Comparison of ENCODE assay signal across 22 cellular contexts in the genomic region with DNA sequence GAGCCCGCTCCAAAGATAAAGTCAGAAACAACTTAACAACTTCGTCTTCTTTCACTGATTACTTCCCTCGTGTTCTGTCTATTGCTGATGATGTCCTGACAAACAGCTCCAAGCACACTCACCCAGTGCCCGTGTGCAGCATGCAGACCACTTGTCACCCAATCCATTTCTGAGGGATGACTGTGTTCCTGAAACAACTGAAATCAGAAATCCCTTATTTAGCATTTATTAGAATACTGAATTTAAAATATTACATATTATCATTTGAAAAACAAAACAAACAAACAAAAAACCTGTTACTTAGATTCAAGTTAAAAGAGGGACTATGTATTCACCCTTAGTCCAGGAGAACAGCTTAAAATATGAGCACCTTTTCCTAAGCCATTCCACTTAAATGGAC.
"Had no signal": no experiment of that assay in that cellular context is flagged by ENCODE, and none has a peak within 500 bp of the region (broad histone marks: within the 10 kb centered on the region; RNA-seq: fewer than 3 reads in every experiment).

No MANE protein-coding gene starts in this region.

- DNase-seq: cortex of kidney; effector CD4-positive, alpha-beta T cell; foreskin fibroblast; gastrocnemius medialis; left cardiac atrium; left lung; mesenchymal stem cell; mucosa of descending colon; naive B cell; sigmoid colon; spleen; stimulated activated CD4-positive, alpha-beta T cell treated with anti-CD3 and anti-CD28 coated beads, Interleukin-4, amount 100 ng/mL, for 4 hours; stimulated activated naive B cell treated with anti-CD40 and anti-IgM and Interleukin-4, amounts not matched to agents 10 μg/mL and 1 μg/mL and 100 μg/mL, for 72 hours; transverse colon; upper lobe of right lung had no signal

- H3K27ac ChIP-seq: gastrocnemius medialis, left lung, neutrophil, parathyroid adenoma, right atrium auricular region, sigmoid colon, skin epidermis, spleen, thoracic aorta, transverse colon, upper lobe of right lung, vagina had no signal

- H2AFZ ChIP-seq: parathyroid adenoma had no signal

- H3K36me3 ChIP-seq: gastrocnemius medialis, left lung, neutrophil, right atrium auricular region, sigmoid colon, spleen, thoracic aorta, transverse colon, upper lobe of right lung, vagina had no signal

- H3K4me3 ChIP-seq: gastrocnemius medialis, left lung, mucosa of descending colon, right atrium auricular region, sigmoid colon, skin epidermis, spleen, thoracic aorta, transverse colon, upper lobe of right lung, vagina had no signal

- H3K4me1 ChIP-seq: left lung, parathyroid adenoma, sigmoid colon, spleen, transverse colon, upper lobe of right lung, vagina had no signal

- FAIRE-seq: keratinocyte had no signal

- H3K9ac ChIP-seq: parathyroid adenoma had no signal

- H3K9me3 ChIP-seq: gastrocnemius medialis, left lung, mucosa of descending colon, neutrophil, right atrium auricular region, sigmoid colon, spleen, thoracic aorta, transverse colon, upper lobe of right lung, vagina had no signal

- H3K79me2 ChIP-seq: parathyroid adenoma had no signal

- ATAC-seq: gastrocnemius medialis, left cardiac atrium, left lung, mucosa of descending colon, upper lobe of right lung had no signal

- H3K27me3 ChIP-seq: gastrocnemius medialis, left lung, right atrium auricular region, sigmoid colon, spleen, transverse colon, upper lobe of right lung, vagina had no signal
